Comparison of ENCODE assay signal across 11 cellular contexts in genomic region chr15:83285979-83286553, GRCh38. TPM values are rescaled to one million over a fixed set of nuclear protein-coding genes. Genes with fewer than 3 reads are reported as not detected.
A peak's percentile ranks its signal among the peaks of the same experiment; 100 is the strongest.
DNase-seq lines count a peak whose midpoint lies in the region; ATAC-seq and TF ChIP-seq lines count a peak whose summit lies in the region.
"Had no signal": no experiment of that assay in that cellular context is flagged by ENCODE, and none has a peak within 500 bp of the region (broad histone marks: within the 10 kb centered on the region; RNA-seq: fewer than 3 reads in every experiment).

No MANE protein-coding gene starts in this region.

- no peaks in the 10 kb centered on the region for H3K36me3 Mint-ChIP-seq in CD4-positive, alpha-beta T cell (ENCODE audit: low read depth)
- peaks cover 0 to 6% (median 2%) of the 10 kb centered on the region in 3 donors for H3K36me3 Mint-ChIP-seq in naive thymus-derived CD8-positive, alpha-beta T cell

- TF ChIP-seq CTCF in CD4-positive, alpha-beta T cell (IDR thresholded peaks at IDR 0.05) = no peak
- TF ChIP-seq CTCF in epithelial cell of esophagus (IDR thresholded peaks at IDR 0.05; ENCODE audit: insufficient read depth, low read depth, low read length, missing control alignments) (no peak), colonic mucosa (IDR thresholded peaks at IDR 0.05) (no peak)

- no peaks in the 10 kb centered on the region for H3K9me3 Mint-ChIP-seq in CD4-positive, alpha-beta T cell
- H3K9me3 Mint-ChIP-seq in naive thymus-derived CD8-positive, alpha-beta T cell = peaks cover 0 to 2% (median 0%) of the 10 kb centered on the region in 9 donors

- peak overlapping the region; percentile 8 for H3K4me3 Mint-ChIP-seq in CD4-positive, alpha-beta T cell
- peak overlapping the region in 8 of 10 donors; percentile 5 to 60 (median 34) for H3K4me3 Mint-ChIP-seq in naive thymus-derived CD8-positive, alpha-beta T cell

- H3K9ac ChIP-seq in colonic mucosa (ENCODE audit: low read depth in 2 of 2, low read length in 2 of 2) = no peak overlapping the region

- intact Hi-C loops in CD4-positive, alpha-beta T cell (cut with DNase I, micrococcal nuclease) = no loop called here
- intact Hi-C loops in colonic mucosa (cut with DNase I) = no loop called here

- peaks cover 69% of the 10 kb centered on the region for H3K27me3 Mint-ChIP-seq in CD4-positive, alpha-beta T cell
- peaks cover 26 to 65% (median 49%) of the 10 kb centered on the region in 5 donors for H3K27me3 Mint-ChIP-seq in naive thymus-derived CD8-positive, alpha-beta T cell

- POLR2A ChIA-PET in CD4-positive, alpha-beta T cell (lab: Charles Lee) = no interaction called here
- POLR2A ChIA-PET in naive thymus-derived CD8-positive, alpha-beta T cell (lab: Charles Lee) = no interaction called here

- no peak for DNase-seq in CD4-positive, alpha-beta T cell
- DNase-seq in NCI-H226 (peak; percentile 98), epithelial cell of esophagus (ENCODE audit: low read depth) (peak; percentile 78), colonic mucosa (no peak), iPS-NIHi11 (ENCODE audit: low spot score) (no peak), NCI-H2171 (lab: John Stamatoyannopoulos, UW) (no peak)
- no peak for DNase-seq in naive thymus-derived CD8-positive, alpha-beta T cell
- DNase-seq in effector CD8-positive, alpha-beta T cell (lab: John Stamatoyannopoulos, UW) = no peak
- DNase-seq: DMS 273 treated with DMSO at 0.1 percent for 48 hours, NCI-H345 had no signal

- H3K27me3 ChIP-seq in CD4-positive, alpha-beta T cell (ENCODE audit: control insufficient read depth, insufficient read depth, low read length) = peaks cover 64% of the 10 kb centered on the region
- H3K27me3 ChIP-seq in colonic mucosa = peaks cover 37% of the 10 kb centered on the region

- no peak for ATAC-seq in CD4-positive, alpha-beta T cell (ENCODE audit: poor library complexity)
- ATAC-seq in naive thymus-derived CD8-positive, alpha-beta T cell = no peak

- H3K36me3 ChIP-seq in colonic mucosa = no peaks in the 10 kb centered on the region

- H3K4me1 ChIP-seq in colonic mucosa = no peaks in the 10 kb centered on the region

- H3K4me3 ChIP-seq in epithelial cell of esophagus (ENCODE audit: low read length) (no peak overlapping the region), colonic mucosa (no peak overlapping the region)

- no peaks in the 10 kb centered on the region for H3K9me3 ChIP-seq in CD4-positive, alpha-beta T cell (ENCODE audit: control insufficient read depth, low read length)
- no peaks in the 10 kb centered on the region for H3K9me3 ChIP-seq in colonic mucosa

- H3K27ac Mint-ChIP-seq in CD4-positive, alpha-beta T cell = no peak overlapping the region
- no peak overlapping the region for H3K27ac Mint-ChIP-seq in naive thymus-derived CD8-positive, alpha-beta T cell

- CTCF ChIA-PET in CD4-positive, alpha-beta T cell (lab: Charles Lee) = no interaction called here

- H3K27ac ChIP-seq in CD4-positive, alpha-beta T cell (ENCODE audit: low read depth, low read length) = no peak overlapping the region
- H3K27ac ChIP-seq in colonic mucosa = no peak overlapping the region

- peaks cover 6% of the 10 kb centered on the region for H3K4me1 Mint-ChIP-seq in CD4-positive, alpha-beta T cell (ENCODE audit: low read depth)
- H3K4me1 Mint-ChIP-seq in naive thymus-derived CD8-positive, alpha-beta T cell = peaks cover 4 to 12% (median 5%) of the 10 kb centered on the region in 4 donors

RNA-seq across cellular contexts. Expression of gene BNC1, which starts 1.6 kb away (rescaled TPM):
- not detected for total RNA-seq in CD4-positive, alpha-beta T cell
- total RNA-seq in naive thymus-derived CD8-positive, alpha-beta T cell = not detected
- not detected for polyA plus RNA-seq in naive thymus-derived CD8-positive, alpha-beta T cell
- not detected for total RNA-seq in colonic mucosa
- total RNA-seq: H4 had no signal

Comparison
In these comparisons a context has a peak if more than half of its experiments do, and no peak if none do; other contexts are left out.
1. DNase-seq: peak in NCI-H226 (single experiment) and epithelial cell of esophagus (single experiment); none in CD4-positive, alpha-beta T cell (0 of 10), naive thymus-derived CD8-positive, alpha-beta T cell (0 of 10), colonic mucosa (single experiment), iPS-NIHi11 (single experiment), effector CD8-positive, alpha-beta T cell (single experiment) and NCI-H2171 (single experiment).